ENCODE assay signal across 10 cellular contexts in the genomic region with DNA sequence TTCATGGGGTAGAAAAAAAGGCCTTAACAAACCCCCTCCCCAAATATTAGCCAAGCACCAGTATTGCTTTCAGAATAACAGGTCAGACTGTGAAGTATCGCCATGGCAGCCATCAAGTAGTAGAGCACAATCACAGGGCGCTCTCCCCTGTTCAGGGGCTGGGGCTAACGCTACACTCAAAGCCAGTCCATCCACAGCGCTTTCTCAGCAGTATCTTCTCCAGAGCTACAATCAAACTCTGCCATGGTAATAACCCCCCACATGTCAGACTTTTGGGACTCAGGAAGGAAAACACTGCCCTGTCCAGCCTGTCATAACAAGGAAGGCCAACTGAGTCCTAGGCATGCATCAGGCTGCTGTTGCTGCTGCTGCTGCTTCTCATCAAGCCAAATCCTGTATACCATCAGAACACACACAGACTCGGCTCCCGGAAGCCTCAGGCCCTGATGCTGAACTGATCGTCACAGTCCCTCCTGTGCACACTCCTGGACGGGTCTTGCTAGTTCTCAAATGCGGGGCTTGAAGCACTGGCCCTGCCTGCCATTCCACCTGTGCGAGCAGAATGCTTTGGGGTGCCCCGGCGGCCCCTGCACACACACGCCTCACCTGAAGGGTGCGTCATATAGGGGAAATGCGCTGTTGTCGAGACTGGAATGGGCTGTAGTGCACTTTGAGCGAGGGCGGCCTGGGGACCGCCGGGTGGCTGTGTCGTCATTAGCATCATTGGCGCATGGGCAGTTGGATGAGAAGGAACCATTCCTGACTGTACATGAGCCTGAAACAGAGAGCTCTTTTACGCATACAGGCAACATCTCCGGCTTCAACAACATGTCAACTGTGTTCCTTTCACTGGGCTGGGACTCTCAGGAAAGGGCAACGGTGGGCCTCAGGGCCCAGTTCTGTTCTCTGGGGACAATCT. TPM values are rescaled to one million over a fixed set of nuclear protein-coding genes. Genes with fewer than 3 reads are reported as not detected.
DNase-seq lines count a peak whose midpoint lies in the region; ATAC-seq, FAIRE-seq and TF ChIP-seq lines count a peak whose summit lies in the region.
"Had no signal": no experiment of that assay in that cellular context is flagged by ENCODE, and none has a peak within 500 bp of the region (broad histone marks: within the 10 kb centered on the region; RNA-seq: fewer than 3 reads in every experiment).

No MANE protein-coding gene starts in this region.

- peaks cover 74% of the 10 kb centered on the region for H3K36me3 Mint-ChIP-seq in CD4-positive, alpha-beta T cell (ENCODE audit: low read depth)
- peaks cover 88% of the 10 kb centered on the region for H3K36me3 Mint-ChIP-seq in dendritic cell treated with granulocyte-macrophage colony-stimulating factor and Interleukin-4, amounts not matched to agents 40 ng/mL and 50 ng/mL, for 4 days (ENCODE audit: low read depth)
- peaks cover 54% of the 10 kb centered on the region for H3K36me3 Mint-ChIP-seq in nephron progenitor cell (ENCODE audit: low read depth)

- no peak for DNase-seq in CD4-positive, alpha-beta T cell
- DNase-seq in H4 (ENCODE audit: low spot score) (peak; percentile 2), nephron progenitor cell (no peak), small intestine (no peak)
- DNase-seq: activated CD8-positive, alpha-beta memory T cell treated with anti-CD3 and anti-CD28 coated beads, Interleukin-2, amount 10 ng/mL, durations not matched to agents 7 days and 5 days; PC-3; psoas muscle had no signal

- no peaks in the 10 kb centered on the region for H3K9me3 Mint-ChIP-seq in CD4-positive, alpha-beta T cell
- no peaks in the 10 kb centered on the region for H3K9me3 Mint-ChIP-seq in dendritic cell treated with granulocyte-macrophage colony-stimulating factor and Interleukin-4, amounts not matched to agents 40 ng/mL and 50 ng/mL, for 4 days
- no peaks in the 10 kb centered on the region for H3K9me3 Mint-ChIP-seq in nephron progenitor cell

- no peaks in the 10 kb centered on the region for H3K27me3 Mint-ChIP-seq in CD4-positive, alpha-beta T cell
- no peaks in the 10 kb centered on the region for H3K27me3 Mint-ChIP-seq in dendritic cell treated with granulocyte-macrophage colony-stimulating factor and Interleukin-4, amounts not matched to agents 40 ng/mL and 50 ng/mL, for 4 days
- H3K27me3 Mint-ChIP-seq in nephron progenitor cell (ENCODE audit: low read depth, poor library complexity), result no peaks in the 10 kb centered on the region
- H3K27me3 Mint-ChIP-seq: activated CD8-positive, alpha-beta memory T cell treated with anti-CD3 and anti-CD28 coated beads, Interleukin-2, amount 10 ng/mL, durations not matched to agents 7 days and 5 days had no signal

- H3K4me1 Mint-ChIP-seq in CD4-positive, alpha-beta T cell (ENCODE audit: low read depth), result peaks cover 16% of the 10 kb centered on the region
- peaks cover 40% of the 10 kb centered on the region for H3K4me1 Mint-ChIP-seq in dendritic cell treated with granulocyte-macrophage colony-stimulating factor and Interleukin-4, amounts not matched to agents 40 ng/mL and 50 ng/mL, for 4 days (ENCODE audit: low read depth)
- peaks cover 25% of the 10 kb centered on the region for H3K4me1 Mint-ChIP-seq in nephron progenitor cell

- no peaks in the 10 kb centered on the region for H3K9me3 ChIP-seq in CD4-positive, alpha-beta T cell (ENCODE audit: control insufficient read depth, low read length)
- no peaks in the 10 kb centered on the region for H3K9me3 ChIP-seq in small intestine (ENCODE audit: control insufficient read depth, low read depth)
- H3K9me3 ChIP-seq: psoas muscle had no signal

- ATAC-seq in CD4-positive, alpha-beta T cell (ENCODE audit: poor library complexity), result no peak
- ATAC-seq in GM18520 (IDR thresholded peaks at IDR 0.05; ENCODE audit: unreplicated experiment) (no peak), HG03039 (IDR thresholded peaks at IDR 0.05; ENCODE audit: unreplicated experiment) (no peak)
- ATAC-seq: activated CD8-positive, alpha-beta memory T cell treated with anti-CD3 and anti-CD28 coated beads, Interleukin-2, amount 10 ng/mL, durations not matched to agents 7 days and 5 days; PC-3; psoas muscle had no signal

- peaks cover 9 to 21% of the 10 kb centered on the region in 2 donors for H3K36me3 ChIP-seq in small intestine (ENCODE audit: control insufficient read depth in 2 of 2, insufficient read depth in 2 of 2, low read length in 2 of 2)

- H3K4me3 Mint-ChIP-seq in CD4-positive, alpha-beta T cell, result no peak overlapping the region
- no peak overlapping the region for H3K4me3 Mint-ChIP-seq in dendritic cell treated with granulocyte-macrophage colony-stimulating factor and Interleukin-4, amounts not matched to agents 40 ng/mL and 50 ng/mL, for 4 days
- H3K4me3 Mint-ChIP-seq in nephron progenitor cell, result no peak overlapping the region
- H3K4me3 Mint-ChIP-seq: activated CD8-positive, alpha-beta memory T cell treated with anti-CD3 and anti-CD28 coated beads, Interleukin-2, amount 10 ng/mL, durations not matched to agents 7 days and 5 days had no signal

- CTCF ChIA-PET in CD4-positive, alpha-beta T cell (lab: Charles Lee), result interaction anchor here (2.2 to 27.4 kb wide), 2 partner anchors 29 to 51 kb away, joined by 17 to 487 read pairs; a partner anchor contains a TSS

- no peaks in the 10 kb centered on the region for H3K4me1 ChIP-seq in small intestine (ENCODE audit: control insufficient read depth in 2 of 2, insufficient read depth in 1 of 2, low read depth in 1 of 2, low read length in 1 of 2)

- TF ChIP-seq CTCF in CD4-positive, alpha-beta T cell (IDR thresholded peaks at IDR 0.05), result no peak
- TF ChIP-seq CTCF in nephron progenitor cell (IDR thresholded peaks at IDR 0.05), result no peak

- intact Hi-C loops in CD4-positive, alpha-beta T cell (cut with DNase I, micrococcal nuclease), result no loop called here
- intact Hi-C loops in dendritic cell treated with granulocyte-macrophage colony-stimulating factor and Interleukin-4, amounts not matched to agents 40 ng/mL and 50 ng/mL, for 4 days (cut with micrococcal nuclease), result no loop called here

- no peaks in the 10 kb centered on the region for H3K27me3 ChIP-seq in CD4-positive, alpha-beta T cell (ENCODE audit: control insufficient read depth, insufficient read depth, low read length)
- H3K27me3 ChIP-seq in small intestine (ENCODE audit: control insufficient read depth in 2 of 2, insufficient read depth in 2 of 2, low read length in 2 of 2), result no peaks in the 10 kb centered on the region

- FAIRE-seq in small intestine (lab: Jason Lieb, UNC), result no peak

- peak overlapping the region; percentile 69 for H3K27ac Mint-ChIP-seq in CD4-positive, alpha-beta T cell
- peak overlapping the region; percentile 39 for H3K27ac Mint-ChIP-seq in dendritic cell treated with granulocyte-macrophage colony-stimulating factor and Interleukin-4, amounts not matched to agents 40 ng/mL and 50 ng/mL, for 4 days
- H3K27ac Mint-ChIP-seq in nephron progenitor cell, result peak overlapping the region; percentile 69
- H3K27ac Mint-ChIP-seq: activated CD8-positive, alpha-beta memory T cell treated with anti-CD3 and anti-CD28 coated beads, Interleukin-2, amount 10 ng/mL, durations not matched to agents 7 days and 5 days had no signal

- 92 to 94% (median 94%) methylated on average over 25 of the region's 25 CpGs for WGBS in small intestine, 3 donors

- H3K27ac ChIP-seq in CD4-positive, alpha-beta T cell (ENCODE audit: low read depth, low read length), result no peak overlapping the region
- H3K27ac ChIP-seq in small intestine (ENCODE audit: low read depth in 1 of 2, low read length in 1 of 2), result no peak overlapping the region
- H3K27ac ChIP-seq: psoas muscle had no signal

- POLR2A ChIA-PET in CD4-positive, alpha-beta T cell (lab: Charles Lee), result interaction anchor here (2.6 to 5.9 kb wide), 2 partner anchors 24 to 56 kb away, joined by 29 to 46 read pairs; no protein-coding TSS in a partner anchor

- H3K4me3 ChIP-seq in small intestine (ENCODE audit: low read depth in 1 of 2, low read length in 2 of 2), result no peak overlapping the region
- H3K4me3 ChIP-seq: psoas muscle had no signal

RNA-seq across cellular contexts. Expression of a gene that starts 47.6 kb away (rescaled TPM):
- total RNA-seq in CD4-positive, alpha-beta T cell, result 10 to 100 TPM; 42.3 to 46.4 TPM
- total RNA-seq in H4 (2014; rRNA removed; shearing (Covaris generic)), result 11.5 and 12.1 TPM in 2 replicates
- 10 to 100 TPM in 1 of 3 donors, 1 to 10 TPM in 1, under 1 TPM in 1; 0.67 to 14.9 (median 4.6) TPM for polyA plus RNA-seq in small intestine
